8 cellular contexts compared by ENCODE assay signal in the genomic region with DNA sequence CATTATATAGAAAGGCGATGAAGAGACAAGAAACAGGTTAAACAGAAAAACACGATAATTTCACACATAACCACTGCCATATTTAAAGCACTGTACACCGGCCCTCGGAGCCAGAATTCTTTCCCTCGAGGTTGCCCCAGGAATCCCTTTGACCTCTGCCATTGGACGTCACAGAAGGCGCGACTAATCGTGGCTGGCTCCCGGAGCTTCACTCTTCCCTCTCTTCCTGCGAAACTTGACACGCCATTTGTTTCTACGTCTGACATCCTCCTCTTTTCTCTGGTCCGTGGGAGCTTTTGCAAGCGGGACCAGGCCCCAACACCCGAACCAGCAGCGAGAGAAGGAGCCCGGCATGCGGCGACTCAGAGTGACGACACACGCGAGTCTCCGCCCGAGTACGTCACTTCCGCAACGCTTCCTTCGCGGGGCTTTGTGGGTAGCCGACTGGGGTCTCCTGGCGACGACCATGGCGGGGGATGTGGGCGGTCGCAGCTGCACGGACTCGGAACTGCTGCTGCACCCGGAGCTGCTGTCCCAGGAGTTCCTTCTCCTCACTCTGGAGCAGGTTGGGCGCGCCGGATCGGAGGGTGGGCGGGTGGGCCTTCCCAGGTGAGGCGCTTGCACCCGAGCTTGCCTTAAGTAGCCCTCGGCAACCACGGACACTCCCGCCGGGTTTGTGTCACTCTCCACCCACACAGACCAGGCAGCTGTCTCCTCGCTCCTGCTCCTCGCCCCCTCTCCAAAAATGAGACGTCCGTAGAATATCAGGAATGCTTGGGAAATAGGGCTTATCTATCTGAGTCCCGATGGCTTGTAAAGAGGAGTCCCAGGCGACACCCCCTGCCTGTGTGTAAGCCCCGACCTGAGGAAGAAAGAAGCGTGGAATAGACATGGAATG. TPM values are rescaled to one million over a fixed set of nuclear protein-coding genes. Genes with fewer than 3 reads are reported as not detected.
DNase-seq lines count a peak whose midpoint lies in the region; ATAC-seq, FAIRE-seq and TF ChIP-seq lines count a peak whose summit lies in the region.

A gene (plus strand): TSS at position 419 of the 898 bp plus-strand sequence. CDS start 48 bp downstream, at position 467.

- peak within 1 kb of the TSS; percentile 92 for H4K91ac ChIP-seq in H1 (replicated peaks; ENCODE audit: insufficient read length, low read length)

- H4K20me1 ChIP-seq in H1 (replicated peaks in 1 of 2; ENCODE audit: control insufficient read depth in 1 of 2, insufficient read depth in 2 of 2, low read length in 2 of 2) = peaks cover 0 to 1% of the 10 kb centered on the region in 2 experiments

- 1% methylated on average over 53 of the region's 58 CpGs; no CpG with 5 or more reads in 1 of the 2 experiments for WGBS in H1 (ENCODE audit: extremely low coverage in 1 of 2, insufficient coverage in 1 of 2, insufficient read length in 1 of 2, insufficient replicate concordance in 2 of 2, low coverage in 1 of 2, low lambda C conversion rate in 2 of 2, missing lambda C conversion rate in 1 of 2), 2 experiments

- no peaks in the 10 kb centered on the region; the same call in 1 of the 2 replicates for H3K79me1 ChIP-seq in H1 (ENCODE audit: low read depth, low read length)

- H2BK20ac ChIP-seq in H1 (ENCODE audit: low read length) = no peak within 1 kb of the TSS

- peak within 1 kb of the TSS; percentile 83 for H3K56ac ChIP-seq in H1 (replicated peaks; ENCODE audit: insufficient read length, low read depth, low read length)

- no peak for TF ChIP-seq RAD21 in H1 (IDR thresholded peaks at IDR 0.05 in 1 of 2, conservative IDR thresholded peaks at IDR 0.05 in 1 of 2; ENCODE audit: low read depth in 2 of 2, low read length in 2 of 2)

- H3K27ac Mint-ChIP-seq in memory B cell = peak within 1 kb of the TSS; percentile 99

- H4K5ac ChIP-seq in H1 (ENCODE audit: insufficient read length, low read depth, low read length) = peak within 1 kb of the TSS; percentile 97

- H2BK15ac ChIP-seq in H1 (ENCODE audit: low read length) = peak within 1 kb of the TSS; percentile 24; the same call in 1 of the 2 replicates

- H3K4me3 Mint-ChIP-seq in memory B cell = peak within 1 kb of the TSS; percentile 100

- peak within 1 kb of the TSS; percentile 100 for H3K27ac ChIP-seq in H1 (ENCODE audit: low read depth, low read length)

- peak; percentile 73 to 93 for TF ChIP-seq POLR2A in H1 (IDR thresholded peaks at IDR 0.05; ENCODE audit: control extremely low read depth in 1 of 2, low read depth in 2 of 2, low read length in 2 of 2)

- peak within 1 kb of the TSS; percentile 82 to 99 (median 96) for H3K4me3 ChIP-seq in H1 (ENCODE audit: extremely low read depth in 1 of 4, insufficient read depth in 2 of 4, low read depth in 3 of 4, low read length in 4 of 4)

- H2AFZ ChIP-seq in H1 (ENCODE audit: low read length) = peak within 1 kb of the TSS; percentile 100

- no peak for FAIRE-seq in H1 (lab: Jason Lieb, UNC)

- H2BK12ac ChIP-seq in H1 (ENCODE audit: low read depth, low read length) = peak within 1 kb of the TSS; percentile 99

- no peak within 1 kb of the TSS for H2BK120ac ChIP-seq in H1 (replicated peaks; ENCODE audit: low read depth, low read length)

- peak within 1 kb of the TSS; percentile 100 for H4K8ac ChIP-seq in H1 (ENCODE audit: extremely low read depth, insufficient read depth, low read length)

- no peaks in the 10 kb centered on the region for H3K27me3 Mint-ChIP-seq in memory B cell

- H3K36me3 Mint-ChIP-seq in memory B cell = peaks cover 5% of the 10 kb centered on the region

- POLR2A ChIA-PET in activated CD8-positive, alpha-beta memory T cell treated with anti-CD3 and anti-CD28 coated beads for 36 hours (lab: Charles Lee) = interaction anchor here (0.5 to 2.5 kb wide), 3 partner anchors 8 to 407 kb away, joined by 3 to 12 read pairs (median 5); a partner anchor contains a TSS
- POLR2A ChIA-PET in H1 (lab: Charles Lee; ENCODE audit: partially characterized antibody) = interaction anchor here (0.7 to 2.9 kb wide), 10 partner anchors 9 to 185 kb away, joined by 3 to 11 read pairs (median 4); a partner anchor contains a TSS

- H2AK5ac ChIP-seq in H1 (ENCODE audit: low read depth, low read length) = no peak within 1 kb of the TSS

- H2BK5ac ChIP-seq in H1 (ENCODE audit: low read depth, low read length) = peak within 1 kb of the TSS; percentile 99

- H3K9me3 ChIP-seq in H1 (ENCODE audit: insufficient read depth in 2 of 2, low read depth in 1 of 2, low read length in 1 of 2) = no peaks in the 10 kb centered on the region

- peak within 1 kb of the TSS; percentile 97 for H3K18ac ChIP-seq in H1 (ENCODE audit: extremely low read depth, low read length)

- peak within 1 kb of the TSS; percentile 92 to 99 (median 97) for H3K9ac ChIP-seq in H1 (replicated peaks in 1 of 4; ENCODE audit: extremely low read depth in 1 of 4, low read depth in 3 of 4, low read length in 3 of 4)

- H3K79me2 ChIP-seq in H1 (ENCODE audit: control insufficient read depth in 1 of 2, insufficient read depth in 2 of 2, low read length in 2 of 2) = peaks cover 16 to 44% of the 10 kb centered on the region in 2 experiments

- no peak for TF ChIP-seq EP300 in H1 (IDR thresholded peaks at IDR 0.05; ENCODE audit: borderline replicate concordance in 1 of 2, low read depth in 2 of 2, low read length in 2 of 2)

- no peaks in the 10 kb centered on the region for H3K27me3 ChIP-seq in H1 (replicated peaks in 1 of 4; ENCODE audit: control insufficient read depth in 3 of 4, extremely low read depth in 1 of 4, insufficient read depth in 3 of 4, low read length in 3 of 4)

- no peak within 1 kb of the TSS for H3K14ac ChIP-seq in H1 (ENCODE audit: insufficient read length)

- no peak within 1 kb of the TSS for H3K23ac ChIP-seq in H1 (ENCODE audit: insufficient read length)

- H3K23me2 ChIP-seq in H1 (ENCODE audit: low read depth, low read length) = peaks cover 7% of the 10 kb centered on the region; the same call in 1 of the 2 replicates

- H3K4me1 Mint-ChIP-seq in memory B cell = peaks cover 12% of the 10 kb centered on the region

- CTCF ChIA-PET in activated CD8-positive, alpha-beta memory T cell treated with anti-CD3 and anti-CD28 coated beads for 36 hours (lab: Charles Lee) = interaction anchor here (0.7 kb wide), 1 partner anchor 241 kb away, joined by 3 read pairs; no protein-coding TSS in a partner anchor
- CTCF ChIA-PET in H1 (lab: Charles Lee; ENCODE audit: partially characterized antibody) = interaction anchor here (0.5 to 1.5 kb wide), 3 partner anchors 49 to 475 kb away, joined by 3 to 4 read pairs (median 3); no protein-coding TSS in a partner anchor

- ATAC-seq in GM21360 (IDR thresholded peaks at IDR 0.05; ENCODE audit: unreplicated experiment) (peak; percentile 86), memory B cell (ENCODE audit: low read depth) (peak; percentile 93)

- peaks cover 3 to 31% (median 17%) of the 10 kb centered on the region in 4 experiments; a peak in 7 of 8 replicates for H3K36me3 ChIP-seq in H1 (ENCODE audit: control insufficient read depth in 2 of 4, insufficient read depth in 4 of 4, low read length in 3 of 4)

- H3K9me3 Mint-ChIP-seq in memory B cell = no peaks in the 10 kb centered on the region

- no peak within 1 kb of the TSS for H3K4ac ChIP-seq in H1 (replicated peaks; ENCODE audit: insufficient read length, low read depth, low read length)

- peak; percentile 84 for DNase-seq in COLO829 (ENCODE audit: low spot score)
- peak; percentile 82 for DNase-seq in HT1080 (ENCODE audit: low read depth)
- peak; percentile 79 to 81 for DNase-seq in NOMO-1 (lab: John Stamatoyannopoulos, UW; ENCODE audit: unreplicated experiment in 2 of 2)
- DNase-seq in H1 (ENCODE audit: low read depth in 1 of 2, low spot score in 2 of 2) = peak; percentile 41 to 95
- DNase-seq in memory B cell (ENCODE audit: low spot score in 2 of 2) = peak; percentile 86 to 89
- peak; percentile 72 for DNase-seq in stimulated activated CD8-positive, alpha-beta memory T cell treated with anti-CD3 and anti-CD28 coated beads, Interleukin-12 subunit alpha, Interleukin-12 subunit beta, amount 100 ng/mL, for 24 hours (ENCODE audit: extremely low read depth)

- peak within 1 kb of the TSS; percentile 72 to 86 for H3K4me2 ChIP-seq in H1 (ENCODE audit: insufficient read depth in 1 of 2, low read depth in 2 of 2, low read length in 2 of 2)

- peaks cover 0 to 5% (median 0%) of the 10 kb centered on the region in 4 experiments; a peak in 2 of 7 replicates for H3K4me1 ChIP-seq in H1 (replicated peaks in 1 of 4; ENCODE audit: control insufficient read depth in 3 of 4, insufficient read depth in 4 of 4, low read length in 3 of 4)

- TF ChIP-seq CTCF in H1 (IDR thresholded peaks at IDR 0.05; ENCODE audit: control extremely low read depth in 1 of 3, insufficient read depth in 1 of 3, low read depth in 1 of 3, low read length in 3 of 3) = no peak

TF ChIP-seq in H1, 55 proteins besides CTCF, POLR2A, EP300 and RAD21 (continues in another document):
- TF ChIP-seq, protein P1, sequence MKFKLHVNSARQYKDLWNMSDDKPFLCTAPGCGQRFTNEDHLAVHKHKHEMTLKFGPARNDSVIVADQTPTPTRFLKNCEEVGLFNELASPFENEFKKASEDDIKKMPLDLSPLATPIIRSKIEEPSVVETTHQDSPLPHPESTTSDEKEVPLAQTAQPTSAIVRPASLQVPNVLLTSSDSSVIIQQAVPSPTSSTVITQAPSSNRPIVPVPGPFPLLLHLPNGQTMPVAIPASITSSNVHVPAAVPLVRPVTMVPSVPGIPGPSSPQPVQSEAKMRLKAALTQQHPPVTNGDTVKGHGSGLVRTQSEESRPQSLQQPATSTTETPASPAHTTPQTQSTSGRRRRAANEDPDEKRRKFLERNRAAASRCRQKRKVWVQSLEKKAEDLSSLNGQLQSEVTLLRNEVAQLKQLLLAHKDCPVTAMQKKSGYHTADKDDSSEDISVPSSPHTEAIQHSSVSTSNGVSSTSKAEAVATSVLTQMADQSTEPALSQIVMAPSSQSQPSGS (IDR thresholded peaks at IDR 0.05; ENCODE audit: low read length) = 0 out of 2 replicates have a peak, but pooled peaks have one; percentile 64
- TF ChIP-seq SP4 (IDR thresholded peaks at IDR 0.05; ENCODE audit: low read length) (peak; percentile 48; the same call in 1 of the 2 replicates), CTBP2 (IDR thresholded peaks at IDR 0.05; ENCODE audit: borderline replicate concordance, insufficient read depth, insufficient read length, low read length) (no peak)

RNA-seq across cellular contexts. Expression of the gene that starts here (rescaled TPM):
- total RNA-seq in HT1080 (2014; rRNA removed; shearing (Covaris generic)) = 9.1 and 14.5 TPM in 2 replicates
- 12.9 and 18.2 TPM in 2 replicates for polyA plus RNA-seq in HT1080 (2015; cell fraction: cytosol; rRNA removed)
- polyA plus RNA-seq in HT1080 (2015; cell fraction: nucleus; rRNA removed) = 11.4 and 19.7 TPM in 2 replicates
- total RNA-seq in activated CD8-positive, alpha-beta memory T cell treated with anti-CD3 and anti-CD28 coated beads for 36 hours = 10 to 100 TPM; 19.9 to 20.0 TPM
- total RNA-seq in H1 (2021; fragmentation: NEBNext Ultra II Directional; extraction: Animal tissue kit (Norgen Biotek cat#: 25700)) = 14.4 and 19.9 TPM in 2 replicates
- 3.9 and 5.6 TPM in 2 replicates for polyA plus RNA-seq in H1 (2011; rRNA removed)
- 12.0 TPM for polyA plus RNA-seq in H1 (2011; cell fraction: cytosol; rRNA removed)
- 2.0 TPM for polyA plus RNA-seq in H1 (2011; cell fraction: nucleus; rRNA removed)
- polyA plus RNA-seq in H1 (2012, experiment 1 of 2) = 10.9 to 15.4 TPM (median 12.8 TPM) in 4 replicates
- polyA plus RNA-seq in H1 (2012, experiment 2 of 2) = 3.7 TPM
- polyA plus RNA-seq in H1 (2013, experiment 1 of 2) = 18.3 TPM
- 16.8 TPM for polyA plus RNA-seq in H1 (2013, experiment 2 of 2)
- polyA minus RNA-seq in H1 (2011; rRNA and poly(A)+ RNA removed) = 4.5 and 4.8 TPM in 2 replicates
- 5.4 TPM for polyA minus RNA-seq in H1 (2011; cell fraction: cytosol; rRNA and poly(A)+ RNA removed)
- 11.3 TPM for polyA minus RNA-seq in H1 (2011; cell fraction: nucleus; rRNA and poly(A)+ RNA removed)

Comparison
In these comparisons a context has a peak if more than half of its experiments do, and no peak if none do; other contexts are left out.
1. Peak in every context shown above with its lines: DNase-seq, ATAC-seq, H3K4me3 ChIP-seq and H3K27ac ChIP-seq.